In the genomic region with DNA sequence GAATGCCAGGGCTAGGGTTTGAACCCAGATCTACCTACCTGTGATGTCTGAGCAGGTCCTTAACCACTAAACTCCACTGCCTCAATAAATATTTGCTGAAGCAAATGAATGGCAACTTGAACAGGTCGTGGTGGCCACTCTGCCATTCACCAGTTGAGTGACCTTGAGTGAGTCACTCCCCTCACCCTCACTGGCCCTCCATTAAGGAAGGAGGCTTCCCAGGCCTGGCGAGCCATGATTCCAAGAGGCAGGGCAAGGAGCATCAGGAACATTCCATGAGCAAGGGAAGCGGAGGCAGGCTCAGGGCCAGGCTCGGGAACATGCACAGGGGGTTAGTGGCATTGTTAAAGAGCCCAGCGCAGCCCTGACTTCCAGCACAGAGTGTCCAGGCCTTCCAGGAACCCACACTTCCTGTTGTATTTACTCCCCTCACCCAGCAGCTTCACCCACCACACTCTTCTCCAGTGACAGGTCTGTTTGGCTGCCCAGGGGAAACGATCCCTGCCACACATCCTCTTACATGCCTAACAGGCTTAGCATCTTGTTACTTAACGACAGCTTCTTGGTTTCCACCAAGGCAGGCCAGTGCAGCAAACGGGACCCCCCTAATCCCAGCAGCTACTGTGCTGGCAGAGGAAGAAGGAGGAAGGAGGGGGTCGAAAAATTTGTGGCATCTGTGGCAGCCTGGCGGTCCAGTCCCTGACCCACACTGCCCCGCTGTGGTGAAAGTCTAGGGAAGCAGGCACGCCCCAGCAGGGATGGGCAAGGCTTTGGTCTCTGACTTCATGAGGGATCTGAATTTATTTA, we compare ENCODE assay signal across 8 cellular contexts. TPM values are rescaled to one million over a fixed set of nuclear protein-coding genes. Genes with fewer than 3 reads are reported as not detected.
DNase-seq lines count a peak whose midpoint lies in the region; ATAC-seq and TF ChIP-seq lines count a peak whose summit lies in the region.

No MANE protein-coding gene starts in this region.

- H3K4me1 ChIP-seq in hepatocyte (ENCODE audit: insufficient read depth) = no peaks in the 10 kb centered on the region

- 45% methylated on average over 12 of the region's 12 CpGs for WGBS in hepatocyte (ENCODE audit: low lambda C conversion rate, missing lambda C conversion rate)

- in situ Hi-C loops in astrocyte of the cerebellum (cut with HindIII; ENCODE audit: low sequenced_read_pairs) = no loop called here

- H3K9me2 ChIP-seq in hepatocyte (replicated peaks; ENCODE audit: insufficient read depth) = no peaks in the 10 kb centered on the region

- H3K27me3 ChIP-seq in hepatocyte = peaks cover 23% of the 10 kb centered on the region

- TF ChIP-seq CTCF in astrocyte of the cerebellum (IDR thresholded peaks at IDR 0.05; ENCODE audit: low read depth, low read length, missing control alignments) (peak; percentile 78), hepatocyte (IDR thresholded peaks at IDR 0.05; ENCODE audit: poor library complexity) (peak; percentile 74)

- H3K36me3 ChIP-seq in hepatocyte (replicated peaks; ENCODE audit: insufficient read depth, low read depth) = no peaks in the 10 kb centered on the region

- H3K4me3 ChIP-seq in astrocyte of the cerebellum (ENCODE audit: low read depth, low read length) (no peak overlapping the region), hepatocyte (no peak overlapping the region)

- no peaks in the 10 kb centered on the region for H4K20me1 ChIP-seq in hepatocyte (ENCODE audit: insufficient read depth, poor library complexity, severe bottlenecking)

- no peak overlapping the region for H3K4me2 ChIP-seq in hepatocyte

- H3K9me3 ChIP-seq in hepatocyte (ENCODE audit: low read depth) = no peaks in the 10 kb centered on the region

- peak; percentile 49 for DNase-seq in activated CD4-positive, alpha-beta T cell treated with anti-CD3 and anti-CD28 coated beads for 48 hours
- DNase-seq in activated CD4-positive, alpha-beta T cell treated with anti-CD3 and anti-CD28 coated beads for 4 hours = no peak
- DNase-seq in NCI-H69 (lab: John Stamatoyannopoulos, UW) (peak; percentile 67), astrocyte of the cerebellum (ENCODE audit: low read depth) (no peak), hepatocyte (ENCODE audit: low spot score) (peak; percentile 76)
- DNase-seq in stimulated activated CD4-positive, alpha-beta T cell treated with anti-CD3 and anti-CD28 coated beads, Interleukin-1b, Interleukin-23, amount 100 ng/mL, for 24 hours (ENCODE audit: low read depth in 4 of 4, low spot score in 1 of 4) = peak in 3 of 4 experiments; percentile 7 to 17 (median 9)

- no peak for ATAC-seq in HG02981 (IDR thresholded peaks at IDR 0.05; ENCODE audit: unreplicated experiment)
- ATAC-seq in HG03039 (IDR thresholded peaks at IDR 0.05; ENCODE audit: unreplicated experiment) = no peak

- no peak overlapping the region for H3K27ac ChIP-seq in hepatocyte

- H2AFZ ChIP-seq in hepatocyte = no peak overlapping the region

- H3K79me2 ChIP-seq in hepatocyte = no peaks in the 10 kb centered on the region

RNA-seq across cellular contexts. Expression of a gene that starts 43.7 kb away (rescaled TPM):
- 41.8 and 46.9 TPM in 2 replicates for total RNA-seq in hepatocyte
- polyA plus RNA-seq in hepatocyte = 50.2 and 57.3 TPM in 2 replicates

RNA-seq across cellular contexts. Expression of a gene that starts 49.0 kb away (rescaled TPM):
- 2.0 and 2.6 TPM in 2 replicates for total RNA-seq in hepatocyte
- polyA plus RNA-seq in hepatocyte = 3.5 and 3.8 TPM in 2 replicates

Comparison
In these comparisons a context has a peak if more than half of its experiments do, and no peak if none do; other contexts are left out.
1. DNase-seq: peak in activated CD4-positive, alpha-beta T cell treated with anti-CD3 and anti-CD28 coated beads for 48 hours (single experiment), NCI-H69 (single experiment), hepatocyte (single experiment) and stimulated activated CD4-positive, alpha-beta T cell treated with anti-CD3 and anti-CD28 coated beads, Interleukin-1b, Interleukin-23, amount 100 ng/mL, for 24 hours (3 of 4); none in activated CD4-positive, alpha-beta T cell treated with anti-CD3 and anti-CD28 coated beads for 4 hours (0 of 2) and astrocyte of the cerebellum (single experiment).